ENCODE assay signal across 20 cellular contexts in the genomic region with DNA sequence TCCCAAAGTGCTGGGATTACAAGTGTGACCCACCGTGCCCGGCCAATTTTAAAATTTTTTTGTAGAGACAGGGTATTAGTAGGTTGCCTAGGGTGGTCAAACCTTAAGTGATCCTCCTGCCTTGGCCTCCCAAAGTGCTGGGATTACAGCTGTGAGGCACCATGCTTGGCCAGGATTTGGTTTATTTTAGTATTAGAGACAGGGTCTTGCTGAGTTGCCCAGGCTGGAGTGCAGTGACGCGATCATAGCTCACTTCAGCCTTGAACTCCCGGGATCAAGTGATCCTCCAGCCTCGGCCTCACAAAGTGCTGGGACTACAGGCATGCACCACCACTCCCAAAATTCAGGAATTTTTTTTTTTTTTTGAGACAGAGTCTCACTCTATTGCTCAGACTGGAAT. TPM values are rescaled to one million over a fixed set of nuclear protein-coding genes. Genes with fewer than 3 reads are reported as not detected.
DNase-seq lines count a peak whose midpoint lies in the region; ATAC-seq and TF ChIP-seq lines count a peak whose summit lies in the region.
"Had no signal": no experiment of that assay in that cellular context is flagged by ENCODE, and none has a peak within 500 bp of the region (broad histone marks: within the 10 kb centered on the region; RNA-seq: fewer than 3 reads in every experiment).

No MANE protein-coding gene starts in this region.

- H2BK5ac ChIP-seq in H9 (ENCODE audit: insufficient read length, low read length): no peak overlapping the region

- no peaks in the 10 kb centered on the region for H3K23me2 ChIP-seq in H9 (ENCODE audit: insufficient read length, low read depth, low read length, poor library complexity, severe bottlenecking)

- H3K18ac ChIP-seq in H9 (ENCODE audit: insufficient read length, low read depth, low read length): no peak overlapping the region

- no peak overlapping the region for H2BK20ac ChIP-seq in H9 (ENCODE audit: low read depth, low read length, poor library complexity, severe bottlenecking)

- intact Hi-C loops in natural killer cell (cut with micrococcal nuclease): loop anchor here (10.0 kb wide), 1 partner anchor 105 kb away; a partner anchor contains a TSS

- no peak overlapping the region for H2BK12ac ChIP-seq in H9 (ENCODE audit: insufficient read length, low read depth, low read length)

- no peaks in the 10 kb centered on the region for H3K79me1 ChIP-seq in H9 (ENCODE audit: insufficient read depth, low read depth, low read length, poor library complexity, severe bottlenecking)

- H3K27ac ChIP-seq in H9 (ENCODE audit: insufficient read length, low read depth, low read length): no peak overlapping the region
- H3K27ac ChIP-seq: BLaER1, RWPE1, SJCRH30 had no signal

- TF ChIP-seq CTCF in natural killer cell (IDR thresholded peaks at IDR 0.05) (no peak), GM13977 (IDR thresholded peaks at IDR 0.05; ENCODE audit: extremely low read depth, insufficient read depth, missing control alignments) (no peak), H9 (conservative IDR thresholded peaks at IDR 0.05) (no peak)

- H3K4ac ChIP-seq in H9 (ENCODE audit: low read depth, low read length): no peak overlapping the region

- H3K4me2 ChIP-seq in H9 (ENCODE audit: insufficient read depth, insufficient read length, low read length): no peak overlapping the region
- H3K4me2 ChIP-seq: BLaER1 had no signal

- H3K9ac ChIP-seq in H9 (ENCODE audit: extremely low read depth, insufficient read length, low read length): no peak overlapping the region
- H3K9ac ChIP-seq: BLaER1 had no signal

- H3K79me2 ChIP-seq in H9 (ENCODE audit: insufficient read depth, low read length): no peaks in the 10 kb centered on the region

- no peak overlapping the region for H3K23ac ChIP-seq in H9 (ENCODE audit: insufficient read length, low read depth, low read length)

- no peak overlapping the region for H4K8ac ChIP-seq in H9 (replicated peaks; ENCODE audit: insufficient read length, low read depth, low read length)

- H2AFZ ChIP-seq in H9 (ENCODE audit: low read length): no peak overlapping the region

- H2BK120ac ChIP-seq in H9 (ENCODE audit: low read depth, low read length, poor library complexity, severe bottlenecking): no peak overlapping the region

- ATAC-seq in natural killer cell: no peak
- no peak for ATAC-seq in natural killer cell treated with Interleukin-12 subunit alpha and Interleukin-12 subunit beta and Interleukin-15 and Interleukin-18, amount 100 ng/mL, for 72 hours
- ATAC-seq in central memory CD8-positive, alpha-beta T cell (replicated peaks; ENCODE audit: extremely low read depth, poor library complexity, severe bottlenecking): no peak
- no peak for ATAC-seq in stimulated activated effector memory CD8-positive, alpha-beta T cell treated with anti-CD3 and anti-CD28 coated beads, Interleukin-12 subunit alpha, Interleukin-12 subunit beta, amount 100 ng/mL, for 72 hours
- ATAC-seq: PC-3 had no signal

- H3K36me3 Mint-ChIP-seq in activated CD4-positive, alpha-beta T cell treated with anti-CD3 and anti-CD28 coated beads, Interleukin-2, amount 10 ng/mL, durations not matched to agents 7 days and 5 days (ENCODE audit: low read depth): peaks cover 38% of the 10 kb centered on the region
- H3K36me3 Mint-ChIP-seq in natural killer cell: no peaks in the 10 kb centered on the region
- H3K36me3 Mint-ChIP-seq in natural killer cell treated with Interleukin-12 subunit alpha and Interleukin-12 subunit beta and Interleukin-15 and Interleukin-18, amount 100 ng/mL, for 72 hours: no peaks in the 10 kb centered on the region
- H3K36me3 Mint-ChIP-seq in central memory CD8-positive, alpha-beta T cell (ENCODE audit: insufficient read depth): peaks cover 54% of the 10 kb centered on the region
- peaks cover 12% of the 10 kb centered on the region for H3K36me3 Mint-ChIP-seq in stimulated activated effector memory CD8-positive, alpha-beta T cell treated with anti-CD3 and anti-CD28 coated beads, Interleukin-12 subunit alpha, Interleukin-12 subunit beta, amount 100 ng/mL, for 72 hours
- no peaks in the 10 kb centered on the region for H3K36me3 Mint-ChIP-seq in H9 (ENCODE audit: insufficient read depth in 1 of 3, low read depth in 3 of 3)

- POLR2A ChIA-PET in activated CD4-positive, alpha-beta T cell treated with anti-CD3 and anti-CD28 coated beads, Interleukin-2, amount 10 ng/mL, durations not matched to agents 7 days and 5 days (lab: Charles Lee): interaction anchor here (1.1 kb wide), 1 partner anchor 50 kb away, joined by 4 read pairs; no protein-coding TSS in a partner anchor

- H4K91ac ChIP-seq in H9 (ENCODE audit: insufficient read length, low read depth, low read length): no peak overlapping the region

- DNase-seq in activated CD4-positive, alpha-beta T cell treated with anti-CD3 and anti-CD28 coated beads, Interleukin-2, amount 10 ng/mL, durations not matched to agents 7 days and 5 days: no peak
- DNase-seq in activated CD4-positive, alpha-beta T cell treated with anti-CD3 and anti-CD28 coated beads for 1 hour: no peak
- DNase-seq in natural killer cell (no peak), GM13977 (ENCODE audit: low spot score) (no peak), H9 (no peak)
- no peak for DNase-seq in natural killer cell treated with Interleukin-12 subunit alpha and Interleukin-12 subunit beta and Interleukin-15 and Interleukin-18, amount 100 ng/mL, for 72 hours (ENCODE audit: low spot score)
- no peak for DNase-seq in central memory CD8-positive, alpha-beta T cell (ENCODE audit: low spot score in 2 of 2)
- DNase-seq in stimulated activated effector memory CD8-positive, alpha-beta T cell treated with anti-CD3 and anti-CD28 coated beads, Interleukin-12 subunit alpha, Interleukin-12 subunit beta, amount 100 ng/mL, for 72 hours (ENCODE audit: low spot score in 2 of 2): no peak
- DNase-seq: DMS53, HCEC 1CT, KG1, NCI-H1436, NCI-H2029, NCI-H510A, NCI-H774, PC-3, SJCRH30 had no signal

- no peak overlapping the region for H3T11ph ChIP-seq in H9 (ENCODE audit: low read length)

- H3K27ac Mint-ChIP-seq in activated CD4-positive, alpha-beta T cell treated with anti-CD3 and anti-CD28 coated beads, Interleukin-2, amount 10 ng/mL, durations not matched to agents 7 days and 5 days: peak overlapping the region; percentile 86
- H3K27ac Mint-ChIP-seq in natural killer cell: peak overlapping the region; percentile 94 to 100
- H3K27ac Mint-ChIP-seq in natural killer cell treated with Interleukin-12 subunit alpha and Interleukin-12 subunit beta and Interleukin-15 and Interleukin-18, amount 100 ng/mL, for 72 hours: no peak overlapping the region
- H3K27ac Mint-ChIP-seq in central memory CD8-positive, alpha-beta T cell (ENCODE audit: low read depth): peak overlapping the region; percentile 79
- H3K27ac Mint-ChIP-seq in stimulated activated effector memory CD8-positive, alpha-beta T cell treated with anti-CD3 and anti-CD28 coated beads, Interleukin-12 subunit alpha, Interleukin-12 subunit beta, amount 100 ng/mL, for 72 hours: peak overlapping the region; percentile 95
- H3K27ac Mint-ChIP-seq in H9: peak overlapping the region in 1 of 3 experiments; percentile 62; a peak in 1 of 7 replicates

- no peak overlapping the region for H3K14ac ChIP-seq in H9 (ENCODE audit: insufficient read depth, low read length)

- no CpG with 5 or more reads among the region's 6 CpGs for WGBS in H9 (ENCODE audit: extremely low coverage, insufficient read length, low lambda C conversion rate)

- CTCF ChIA-PET in activated CD4-positive, alpha-beta T cell treated with anti-CD3 and anti-CD28 coated beads, Interleukin-2, amount 10 ng/mL, durations not matched to agents 7 days and 5 days (lab: Charles Lee): interaction anchor here (0.7 to 1.3 kb wide), 2 partner anchors 8 to 23 kb away, joined by 3 read pairs; no protein-coding TSS in a partner anchor

- in situ Hi-C loops in GM13977 (cut with MboI; ENCODE audit: low pct_unique_long_range_greater_than_20kb, low sequenced_read_pairs, unreplicated experiment): no loop called here

- no peaks in the 10 kb centered on the region for H3K9me3 Mint-ChIP-seq in activated CD4-positive, alpha-beta T cell treated with anti-CD3 and anti-CD28 coated beads, Interleukin-2, amount 10 ng/mL, durations not matched to agents 7 days and 5 days
- H3K9me3 Mint-ChIP-seq in natural killer cell (no peaks in the 10 kb centered on the region), H9 (no peaks in the 10 kb centered on the region; a peak in 2 of 5 replicates)
- H3K9me3 Mint-ChIP-seq in natural killer cell treated with Interleukin-12 subunit alpha and Interleukin-12 subunit beta and Interleukin-15 and Interleukin-18, amount 100 ng/mL, for 72 hours: no peaks in the 10 kb centered on the region
- H3K9me3 Mint-ChIP-seq in central memory CD8-positive, alpha-beta T cell: no peaks in the 10 kb centered on the region
- no peaks in the 10 kb centered on the region for H3K9me3 Mint-ChIP-seq in stimulated activated effector memory CD8-positive, alpha-beta T cell treated with anti-CD3 and anti-CD28 coated beads, Interleukin-12 subunit alpha, Interleukin-12 subunit beta, amount 100 ng/mL, for 72 hours

- H2AK5ac ChIP-seq in H9 (ENCODE audit: insufficient read length, low read length): no peak overlapping the region

- no peaks in the 10 kb centered on the region for H4K20me1 ChIP-seq in H9 (ENCODE audit: control insufficient read depth, insufficient read depth, insufficient read length)
- H4K20me1 ChIP-seq: BLaER1 had no signal

- peaks cover 55% of the 10 kb centered on the region for H3K4me1 Mint-ChIP-seq in activated CD4-positive, alpha-beta T cell treated with anti-CD3 and anti-CD28 coated beads, Interleukin-2, amount 10 ng/mL, durations not matched to agents 7 days and 5 days
- peaks cover 40 to 50% of the 10 kb centered on the region in 2 donors for H3K4me1 Mint-ChIP-seq in natural killer cell
- peaks cover 33 to 37% of the 10 kb centered on the region in 2 donors for H3K4me1 Mint-ChIP-seq in natural killer cell treated with Interleukin-12 subunit alpha and Interleukin-12 subunit beta and Interleukin-15 and Interleukin-18, amount 100 ng/mL, for 72 hours (ENCODE audit: low read depth in 2 of 2)
- peaks cover 40% of the 10 kb centered on the region for H3K4me1 Mint-ChIP-seq in central memory CD8-positive, alpha-beta T cell
- H3K4me1 Mint-ChIP-seq in stimulated activated effector memory CD8-positive, alpha-beta T cell treated with anti-CD3 and anti-CD28 coated beads, Interleukin-12 subunit alpha, Interleukin-12 subunit beta, amount 100 ng/mL, for 72 hours: peaks cover 36% of the 10 kb centered on the region
- H3K4me1 Mint-ChIP-seq in H9: peaks cover 4 to 8% of the 10 kb centered on the region in 2 experiments

- no peak overlapping the region for H4K5ac ChIP-seq in H9 (ENCODE audit: insufficient read length, low read depth, low read length)

- H3K9me3 ChIP-seq in H9 (ENCODE audit: control insufficient read depth, low read depth, low read length): no peaks in the 10 kb centered on the region
- H3K9me3 ChIP-seq: BLaER1, SJCRH30 had no signal

- H2BK15ac ChIP-seq in H9 (ENCODE audit: low read depth, low read length): no peak overlapping the region

- no peaks in the 10 kb centered on the region for H3K4me1 ChIP-seq in H9 (ENCODE audit: insufficient read depth, low read length)
- H3K4me1 ChIP-seq: SJCRH30 had no signal

- H3K27me3 Mint-ChIP-seq in activated CD4-positive, alpha-beta T cell treated with anti-CD3 and anti-CD28 coated beads, Interleukin-2, amount 10 ng/mL, durations not matched to agents 7 days and 5 days: no peaks in the 10 kb centered on the region
- H3K27me3 Mint-ChIP-seq in natural killer cell (ENCODE audit: low read depth in 2 of 2) (no peaks in the 10 kb centered on the region), H9 (ENCODE audit: low read depth) (peaks cover 4% of the 10 kb centered on the region)
- no peaks in the 10 kb centered on the region for H3K27me3 Mint-ChIP-seq in natural killer cell treated with Interleukin-12 subunit alpha and Interleukin-12 subunit beta and Interleukin-15 and Interleukin-18, amount 100 ng/mL, for 72 hours
- H3K27me3 Mint-ChIP-seq in central memory CD8-positive, alpha-beta T cell: no peaks in the 10 kb centered on the region

- H3K56ac ChIP-seq in H9 (ENCODE audit: insufficient read length, low read depth, low read length): no peak overlapping the region

- no peak overlapping the region for H3K4me3 Mint-ChIP-seq in activated CD4-positive, alpha-beta T cell treated with anti-CD3 and anti-CD28 coated beads, Interleukin-2, amount 10 ng/mL, durations not matched to agents 7 days and 5 days
- H3K4me3 Mint-ChIP-seq in natural killer cell (no peak overlapping the region), H9 (no peak overlapping the region)
- no peak overlapping the region for H3K4me3 Mint-ChIP-seq in natural killer cell treated with Interleukin-12 subunit alpha and Interleukin-12 subunit beta and Interleukin-15 and Interleukin-18, amount 100 ng/mL, for 72 hours
- no peak overlapping the region for H3K4me3 Mint-ChIP-seq in central memory CD8-positive, alpha-beta T cell
- no peak overlapping the region for H3K4me3 Mint-ChIP-seq in stimulated activated effector memory CD8-positive, alpha-beta T cell treated with anti-CD3 and anti-CD28 coated beads, Interleukin-12 subunit alpha, Interleukin-12 subunit beta, amount 100 ng/mL, for 72 hours

- H3K27me3 ChIP-seq in H9 (ENCODE audit: insufficient read depth, low read length): no peaks in the 10 kb centered on the region
- H3K27me3 ChIP-seq: BLaER1, SJCRH30 had no signal

RNA-seq across cellular contexts. Expression of a gene that starts 5.4 kb away (rescaled TPM):
- 10 to 100 TPM; 46.8 to 47.3 TPM for total RNA-seq in activated CD4-positive, alpha-beta T cell treated with anti-CD3 and anti-CD28 coated beads, Interleukin-2, amount 10 ng/mL, durations not matched to agents 7 days and 5 days
- total RNA-seq in natural killer cell: 10 to 100 TPM; 42.1 to 46.4 (median 42.3) TPM
- 10 to 100 TPM; 15.5 to 16.8 TPM for total RNA-seq in natural killer cell treated with Interleukin-12 subunit alpha and Interleukin-12 subunit beta and Interleukin-15 and Interleukin-18, amount 100 ng/mL, for 72 hours
- total RNA-seq in H9 (2021): 29.3 and 38.1 TPM in 2 replicates

RNA-seq across cellular contexts. Expression of a gene that starts 16.9 kb away (rescaled TPM):
- 1 to 10 TPM; 3.8 to 6.7 TPM for total RNA-seq in activated CD4-positive, alpha-beta T cell treated with anti-CD3 and anti-CD28 coated beads, Interleukin-2, amount 10 ng/mL, durations not matched to agents 7 days and 5 days
- 10 to 100 TPM in 1 of 3 donors, 1 to 10 TPM in 2; 7.7 to 17.5 (median 9.0) TPM for total RNA-seq in natural killer cell
- 1 to 10 TPM; 1.5 to 2.0 TPM for total RNA-seq in natural killer cell treated with Interleukin-12 subunit alpha and Interleukin-12 subunit beta and Interleukin-15 and Interleukin-18, amount 100 ng/mL, for 72 hours
- total RNA-seq in H9 (2021): 0.44 TPM in 2 replicates
- total RNA-seq: M059J, PC-3, SJCRH30 had no signal

RNA-seq across cellular contexts. Expression of a gene that starts 57.9 kb away (rescaled TPM):
- total RNA-seq in activated CD4-positive, alpha-beta T cell treated with anti-CD3 and anti-CD28 coated beads, Interleukin-2, amount 10 ng/mL, durations not matched to agents 7 days and 5 days: 100 to 1,000 TPM; 359 to 366 TPM
- total RNA-seq in natural killer cell: 1,000 to 10,000 TPM in 2 of 3 donors, 100 to 1,000 TPM in 1; 971 to 1,223 (median 1,014) TPM
- 100 to 1,000 TPM; 216 to 232 TPM for total RNA-seq in natural killer cell treated with Interleukin-12 subunit alpha and Interleukin-12 subunit beta and Interleukin-15 and Interleukin-18, amount 100 ng/mL, for 72 hours
- total RNA-seq in H9 (2021): 1.0 and 1.2 TPM in 2 replicates

Comparison
In these comparisons a context has a peak if more than half of its experiments do, and no peak if none do; other contexts are left out.
1. H3K27ac Mint-ChIP-seq: peak in activated CD4-positive, alpha-beta T cell treated with anti-CD3 and anti-CD28 coated beads, Interleukin-2, amount 10 ng/mL, durations not matched to agents 7 days and 5 days (single experiment), natural killer cell (2 of 2), central memory CD8-positive, alpha-beta T cell (single experiment) and stimulated activated effector memory CD8-positive, alpha-beta T cell treated with anti-CD3 and anti-CD28 coated beads, Interleukin-12 subunit alpha, Interleukin-12 subunit beta, amount 100 ng/mL, for 72 hours (single experiment); none in natural killer cell treated with Interleukin-12 subunit alpha and Interleukin-12 subunit beta and Interleukin-15 and Interleukin-18, amount 100 ng/mL, for 72 hours (0 of 2).
2. RNA of a gene that starts 57.9 kb away (total RNA-seq): 971 to 1,223 TPM in natural killer cell, 359 to 366 TPM in activated CD4-positive, alpha-beta T cell treated with anti-CD3 and anti-CD28 coated beads, Interleukin-2, amount 10 ng/mL, durations not matched to agents 7 days and 5 days and 216 to 232 TPM in natural killer cell treated with Interleukin-12 subunit alpha and Interleukin-12 subunit beta and Interleukin-15 and Interleukin-18, amount 100 ng/mL, for 72 hours; 1.0 to 1.2 TPM in H9; every median in the first group is over 10 times any median in the second.